In genomic region chr6:26272171-26272631, GRCh38 we compare ENCODE assay signal across 8 cellular contexts.
A peak's percentile ranks its signal among the peaks of the same experiment; 100 is the strongest.
DNase-seq lines count a peak whose midpoint lies in the region; ATAC-seq and TF ChIP-seq lines count a peak whose summit lies in the region.

No MANE protein-coding gene starts in this region.

- no peak for TF ChIP-seq POLR2A in ovary (IDR thresholded peaks at IDR 0.05)

- DNase-seq in AG04449 (ENCODE audit: low read depth, low spot score) (no peak), activated T-cell treated with anti-CD3 and anti-CD28 coated beads for 48 hours (ENCODE audit: low read depth) (peak; percentile 53), fibroblast of the aortic adventitia (ENCODE audit: low read depth) (no peak), ovary (peak; percentile 24 to 53 (median 35)), GOT3 (lab: John Stamatoyannopoulos, UW) (no peak)

- no peak for TF ChIP-seq EP300 in ovary (IDR thresholded peaks at IDR 0.05)

- intact Hi-C loops in ovary (cut with DNase I) = no loop called here

- peak overlapping the region; percentile 92 for H3K27ac ChIP-seq in HUES48 (ENCODE audit: low read depth, low read length)
- H3K27ac ChIP-seq in ovary = peak overlapping the region in 1 of 2 donors; percentile 51

- H3K4me3 ChIP-seq in AG04449 (ENCODE audit: low read depth, low read length) = peak overlapping the region; percentile 63
- peak overlapping the region; percentile 91 for H3K4me3 ChIP-seq in HUES48 (ENCODE audit: low read depth, low read length)
- peak overlapping the region; percentile 55 for H3K4me3 ChIP-seq in fibroblast of the aortic adventitia (ENCODE audit: low read depth, low read length)
- peak overlapping the region; percentile 34 for H3K4me3 ChIP-seq in ovary

- H3K9me3 ChIP-seq in HUES48 (ENCODE audit: control insufficient read depth, insufficient read depth, low read length) = no peaks in the 10 kb centered on the region
- H3K9me3 ChIP-seq in ovary = peaks cover 0 to 4% of the 10 kb centered on the region in 2 donors

- H3K4me1 ChIP-seq in HUES48 (ENCODE audit: control insufficient read depth, insufficient read depth, low read length) (peaks cover 18% of the 10 kb centered on the region), ovary (ENCODE audit: insufficient read depth) (peaks cover 2% of the 10 kb centered on the region)

- ATAC-seq in GM19035 (IDR thresholded peaks at IDR 0.05; ENCODE audit: unreplicated experiment) (peak; percentile 24), GM19463 (IDR thresholded peaks at IDR 0.05; ENCODE audit: unreplicated experiment) (no peak)

- H3K27me3 ChIP-seq in HUES48 (ENCODE audit: control insufficient read depth, insufficient read depth, low read length) (no peaks in the 10 kb centered on the region), ovary (no peaks in the 10 kb centered on the region)

- no peak for TF ChIP-seq CTCF in AG04449 (IDR thresholded peaks at IDR 0.05; ENCODE audit: insufficient read depth, low read length, missing control alignments)
- TF ChIP-seq CTCF in fibroblast of the aortic adventitia (IDR thresholded peaks at IDR 0.05; ENCODE audit: insufficient read depth, low read length) = no peak
- no peak for TF ChIP-seq CTCF in ovary (IDR thresholded peaks at IDR 0.05)

- 3 to 4% (median 4%) methylated on average over 30 to 31 of the region's 31 CpGs for WGBS in ovary, 3 donors

- POLR2A ChIA-PET in AG04449 (lab: Yijun Ruan, JAX) = interaction anchor here (0.8 to 4.9 kb wide), 15 partner anchors 13 to 1552 kb away, joined by 3 to 62 read pairs (median 4); a partner anchor contains a TSS

- CTCF ChIA-PET in AG04449 (lab: Yijun Ruan, JAX) = interaction anchor here (0.6 to 3.3 kb wide), 6 partner anchors 10 to 323 kb away, joined by 3 to 14 read pairs (median 4); partner anchors contain the start of gene ABT1

- H3K36me3 ChIP-seq in HUES48 (ENCODE audit: control insufficient read depth, insufficient read depth, low read length) = no peaks in the 10 kb centered on the region
- no peaks in the 10 kb centered on the region for H3K36me3 ChIP-seq in ovary

- H3K9ac ChIP-seq in HUES48 (ENCODE audit: low read depth, low read length) = peak overlapping the region; percentile 99

Comparison
In these comparisons a context has a peak if more than half of its experiments do, and no peak if none do; other contexts are left out.
1. DNase-seq: peak in activated T-cell treated with anti-CD3 and anti-CD28 coated beads for 48 hours (single experiment) and ovary (5 of 5); none in AG04449 (single experiment), fibroblast of the aortic adventitia (single experiment) and GOT3 (single experiment).
2. H3K4me3 ChIP-seq: peak in every context shown above with its lines; median percentile 91 in HUES48; 63 in AG04449; 55 in fibroblast of the aortic adventitia; 34 in ovary.